In genomic region chr2:159557437-159558034, GRCh38 we compare ENCODE assay signal across 8 cellular contexts. TPM values are rescaled to one million over a fixed set of nuclear protein-coding genes. Genes with fewer than 3 reads are reported as not detected.
DNase-seq lines count a peak whose midpoint lies in the region; ATAC-seq and TF ChIP-seq lines count a peak whose summit lies in the region.

No MANE protein-coding gene starts in this region.

- no peak overlapping the region for H3K27ac ChIP-seq in CD4-positive, CD25-positive, alpha-beta regulatory T cell (ENCODE audit: insufficient read depth, low read length, poor library complexity, severe bottlenecking)
- H3K27ac ChIP-seq in body of pancreas = no peak overlapping the region

- no peaks in the 10 kb centered on the region for H3K36me3 Mint-ChIP-seq in CD4-positive, CD25-positive, alpha-beta regulatory T cell

- peaks cover 0 to 3% (median 0%) of the 10 kb centered on the region in 7 donors for H3K9me3 Mint-ChIP-seq in CD4-positive, CD25-positive, alpha-beta regulatory T cell

- peak in 6 of 7 experiments; percentile 10 to 64 (median 40) for TF ChIP-seq CTCF in body of pancreas (IDR thresholded peaks at IDR 0.05)

- H3K4me3 ChIP-seq in CD4-positive, CD25-positive, alpha-beta regulatory T cell (ENCODE audit: low read depth, low read length) = no peak overlapping the region
- no peak overlapping the region for H3K4me3 ChIP-seq in body of pancreas

- peak overlapping the region in 2 of 3 donors; percentile 16 to 51 for H3K27ac Mint-ChIP-seq in CD4-positive, CD25-positive, alpha-beta regulatory T cell

- H3K36me3 ChIP-seq in CD4-positive, CD25-positive, alpha-beta regulatory T cell (ENCODE audit: control insufficient read depth, insufficient read depth, low read length) = no peaks in the 10 kb centered on the region
- no peaks in the 10 kb centered on the region for H3K36me3 ChIP-seq in body of pancreas (replicated peaks in 1 of 2; ENCODE audit: insufficient read depth in 1 of 2, low read depth in 2 of 2)

- H3K4me1 ChIP-seq in CD4-positive, CD25-positive, alpha-beta regulatory T cell (ENCODE audit: control insufficient read depth, insufficient read depth, low read length, poor library complexity, severe bottlenecking) = no peaks in the 10 kb centered on the region
- H3K4me1 ChIP-seq in body of pancreas = no peaks in the 10 kb centered on the region

- no peaks in the 10 kb centered on the region for H3K27me3 ChIP-seq in CD4-positive, CD25-positive, alpha-beta regulatory T cell (ENCODE audit: control insufficient read depth, insufficient read depth, low read length)
- H3K27me3 ChIP-seq in body of pancreas = no peaks in the 10 kb centered on the region

- TF ChIP-seq POLR2A in body of pancreas (IDR thresholded peaks at IDR 0.05) = no peak

- H3K9me3 ChIP-seq in CD4-positive, CD25-positive, alpha-beta regulatory T cell (ENCODE audit: control insufficient read depth in 2 of 2, low read length in 2 of 2) = no peaks in the 10 kb centered on the region
- no peaks in the 10 kb centered on the region for H3K9me3 ChIP-seq in body of pancreas

- no peak overlapping the region for H3K4me3 Mint-ChIP-seq in CD4-positive, CD25-positive, alpha-beta regulatory T cell

- peak in 1 of 3 donors; percentile 14 for DNase-seq in CD4-positive, CD25-positive, alpha-beta regulatory T cell
- DNase-seq in HuH-7 (ENCODE audit: low spot score) (peak; percentile 4), body of pancreas (peak in 2 of 4 donors; percentile 15 to 28), left lobe of liver (ENCODE audit: low spot score) (no peak), islet precursor cell (no peak)

- ATAC-seq in CD4-positive, CD25-positive, alpha-beta regulatory T cell (ENCODE audit: low read depth in 2 of 2) = no peak
- ATAC-seq in body of pancreas (no peak), left lobe of liver (peak; percentile 77), HG03565 (IDR thresholded peaks at IDR 0.05; ENCODE audit: unreplicated experiment) (no peak), HG02610 (IDR thresholded peaks at IDR 0.05; ENCODE audit: unreplicated experiment) (no peak), HG03025 (IDR thresholded peaks at IDR 0.05; ENCODE audit: low FRiP score, unreplicated experiment) (no peak)

- intact Hi-C loops in body of pancreas (cut with DNase I) = no loop called here

- H3K27me3 Mint-ChIP-seq in CD4-positive, CD25-positive, alpha-beta regulatory T cell = no peaks in the 10 kb centered on the region

- H3K4me1 Mint-ChIP-seq in CD4-positive, CD25-positive, alpha-beta regulatory T cell = no peaks in the 10 kb centered on the region

- 56 to 66% methylated on average over 5 of the region's 5 CpGs for WGBS in body of pancreas, 2 donors

RNA-seq across cellular contexts. Expression of gene BAZ2B, which starts 58.8 kb away (rescaled TPM):
- total RNA-seq in CD4-positive, CD25-positive, alpha-beta regulatory T cell = 39.6 TPM
- polyA plus RNA-seq in CD4-positive, CD25-positive, alpha-beta regulatory T cell = 10 to 100 TPM in 1 of 4 donors, 1 to 10 TPM in 3; 7.8 to 15.6 (median 9.4) TPM
- total RNA-seq in body of pancreas (100 to 1,000 TPM in 1 of 2 donors, 10 to 100 TPM in 1; 62.5 to 104 TPM), left lobe of liver (20.0 TPM)
